ENCODE assay signal across 7 cellular contexts in genomic region chrX:53984895-53985294, GRCh38.
"Had no signal": no experiment of that assay in that cellular context is flagged by ENCODE, and none has a peak within 500 bp of the region (broad histone marks: within the 10 kb centered on the region; RNA-seq: fewer than 3 reads in every experiment).

No MANE protein-coding gene starts in this region.

- H3K27ac ChIP-seq: GM23248 had no signal

- H3K9me3 ChIP-seq: HAP-1 had no signal

- DNase-seq: GM23248, GOT3, H7, KBM-7 had no signal

- H3K27me3 Mint-ChIP-seq: IgD-negative memory B cell had no signal

- ATAC-seq: HCT116 had no signal

- H3K27ac Mint-ChIP-seq: IgD-negative memory B cell had no signal

- H3K4me3 Mint-ChIP-seq: IgD-negative memory B cell had no signal

- H3K9ac ChIP-seq: GM23248 had no signal

- H3K9me3 Mint-ChIP-seq: IgD-negative memory B cell had no signal

- H3K4me1 ChIP-seq: HAP-1 had no signal

- H2AFZ ChIP-seq: GM23248 had no signal

- H3K4me3 ChIP-seq: GM23248, HAP-1 had no signal

- H3K4me1 Mint-ChIP-seq: IgD-negative memory B cell had no signal
